In genomic region chr4:127925720-127926119, GRCh38 we compare ENCODE assay signal across 2 cellular contexts.
A peak's percentile ranks its signal among the peaks of the same experiment; 100 is the strongest.
TF ChIP-seq lines count a peak whose summit lies in the region.

No MANE protein-coding gene starts in this region.

TF ChIP-seq in HEK293, 187 proteins besides CTCF, POLR2A, EP300 and RAD21:
- peak; percentile 60; the same call in 1 of the 2 replicates for TF ChIP-seq ZNF146 (tag by site-specific recombination; IDR thresholded peaks at IDR 0.05)

TF ChIP-seq in K562, 482 proteins besides CTCF, POLR2A, EP300 and RAD21:
- TF ChIP-seq ZNF146 (CRISPR knock-in tag; IDR thresholded peaks at IDR 0.05; ENCODE audit: unreplicated experiment) = peak; percentile 83
TF ChIP-seq in K562: peak in this region for 1; not testable (repeated sequence) for 481.
